In genomic region chr15:93048759-93049161, GRCh38 we compare ENCODE assay signal across 1 cellular context.
TF ChIP-seq lines count a peak whose summit lies in the region.

No MANE protein-coding gene starts in this region.

TF ChIP-seq in SK-N-SH, 30 proteins besides CTCF, POLR2A, EP300 and RAD21 (continued from another document):
- TF ChIP-seq, protein P1, sequence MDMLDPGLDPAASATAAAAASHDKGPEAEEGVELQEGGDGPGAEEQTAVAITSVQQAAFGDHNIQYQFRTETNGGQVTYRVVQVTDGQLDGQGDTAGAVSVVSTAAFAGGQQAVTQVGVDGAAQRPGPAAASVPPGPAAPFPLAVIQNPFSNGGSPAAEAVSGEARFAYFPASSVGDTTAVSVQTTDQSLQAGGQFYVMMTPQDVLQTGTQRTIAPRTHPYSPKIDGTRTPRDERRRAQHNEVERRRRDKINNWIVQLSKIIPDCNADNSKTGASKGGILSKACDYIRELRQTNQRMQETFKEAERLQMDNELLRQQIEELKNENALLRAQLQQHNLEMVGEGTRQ (IDR thresholded peaks at IDR 0.05; ENCODE audit: borderline replicate concordance, low read depth, low read length), result no peak
